ENCODE assay signal across 12 cellular contexts in genomic region chr5:42858709-42859108, GRCh38. TPM values are rescaled to one million over a fixed set of nuclear protein-coding genes. Genes with fewer than 3 reads are reported as not detected.
DNase-seq lines count a peak whose midpoint lies in the region; ATAC-seq, FAIRE-seq and TF ChIP-seq lines count a peak whose summit lies in the region.
"Had no signal": no experiment of that assay in that cellular context is flagged by ENCODE, and none has a peak within 500 bp of the region (broad histone marks: within the 10 kb centered on the region; RNA-seq: fewer than 3 reads in every experiment).

No MANE protein-coding gene starts in this region.

- DNase-seq in DMS53 treated with DMSO at 0.1 percent for 48 hours (lab: John Stamatoyannopoulos, UW; ENCODE audit: unreplicated experiment) (peak; percentile 33), astrocyte of the hippocampus (ENCODE audit: low read depth, low spot score) (peak; percentile 20), hepatocyte (ENCODE audit: low spot score) (no peak), psoas muscle (no peak), SHP77 treated with DMSO at 0.1 percent for 48 hours (lab: John Stamatoyannopoulos, UW) (no peak), HTR-8/SVneo (ENCODE audit: insufficient read length, low spot score) (no peak)
- DNase-seq in activated T-cell treated with anti-CD3 and anti-CD28 coated beads, Interleukin-2, amount 50 U/mL, for 1 hour = no peak
- DNase-seq: activated CD4-positive, alpha-beta T cell treated with anti-CD3 and anti-CD28 coated beads, Interleukin-2, amount 50 U/mL, for 48 hours; BE2C; SK-N-SH; spleen had no signal

- H3K4me2 ChIP-seq in hepatocyte = peak overlapping the region; percentile 45
- H3K4me2 ChIP-seq: SK-N-SH had no signal

- no peaks in the 10 kb centered on the region for H4K20me1 ChIP-seq in hepatocyte (ENCODE audit: insufficient read depth, poor library complexity, severe bottlenecking)

- ATAC-seq in psoas muscle (peak in 3 of 4 donors; percentile 54 to 90 (median 81)), GM21786 (IDR thresholded peaks at IDR 0.05; ENCODE audit: unreplicated experiment) (no peak)

- H3K36me3 ChIP-seq in hepatocyte (replicated peaks; ENCODE audit: insufficient read depth, low read depth) (no peaks in the 10 kb centered on the region), psoas muscle (ENCODE audit: insufficient read depth in 1 of 2, low read depth in 1 of 2) (no peaks in the 10 kb centered on the region)
- H3K36me3 ChIP-seq: BE2C, spleen had no signal

- H3K4me3 ChIP-seq in hepatocyte (no peak overlapping the region), psoas muscle (no peak overlapping the region)
- H3K4me3 ChIP-seq: spleen had no signal

- H3K9me3 ChIP-seq in hepatocyte (ENCODE audit: low read depth) (no peaks in the 10 kb centered on the region), psoas muscle (no peaks in the 10 kb centered on the region)
- H3K9me3 ChIP-seq: BE2C, SK-N-SH, spleen had no signal

- H3K27ac ChIP-seq in hepatocyte (peak overlapping the region; percentile 85), psoas muscle (peak overlapping the region; percentile 43)
- H3K27ac ChIP-seq: spleen had no signal

- peak overlapping the region; percentile 2 for H2AFZ ChIP-seq in hepatocyte

- H3K9me2 ChIP-seq in hepatocyte (replicated peaks; ENCODE audit: insufficient read depth) = no peaks in the 10 kb centered on the region
- H3K9me2 ChIP-seq: SK-N-SH had no signal

- H3K79me2 ChIP-seq in hepatocyte = no peaks in the 10 kb centered on the region

- H3K27me3 ChIP-seq in hepatocyte (no peaks in the 10 kb centered on the region), psoas muscle (ENCODE audit: insufficient read depth in 3 of 3, low read length in 2 of 3) (no peaks in the 10 kb centered on the region)
- H3K27me3 ChIP-seq: BE2C had no signal

- no peak for TF ChIP-seq CTCF in hepatocyte (IDR thresholded peaks at IDR 0.05; ENCODE audit: poor library complexity)
- TF ChIP-seq CTCF in psoas muscle (IDR thresholded peaks at IDR 0.05) = no peak

- intact Hi-C loops in psoas muscle (cut with DNase I) = no loop called here

- no peak for FAIRE-seq in HTR-8/SVneo (lab: Jason Lieb, UNC)

- 41% methylated on average over 7 of the region's 7 CpGs for WGBS in hepatocyte (ENCODE audit: low lambda C conversion rate, missing lambda C conversion rate)
- 7 to 13% (median 9%) methylated on average over 7 of the region's 7 CpGs for WGBS in psoas muscle, 3 donors

- H3K4me1 ChIP-seq in hepatocyte (ENCODE audit: insufficient read depth) (peaks cover 36% of the 10 kb centered on the region), psoas muscle (peaks cover 7% of the 10 kb centered on the region)
- H3K4me1 ChIP-seq: BE2C, spleen had no signal

RNA-seq across cellular contexts. Expression of gene SELENOP, which starts 47.0 kb away (rescaled TPM):
- 5,946 and 6,524 TPM in 2 replicates for total RNA-seq in hepatocyte
- polyA plus RNA-seq in hepatocyte = 2,543 and 3,137 TPM in 2 replicates
- 100 to 1,000 TPM in 2 of 4 donors, 10 to 100 TPM in 2; 88.4 to 155 (median 99.5) TPM for total RNA-seq in psoas muscle
- polyA plus RNA-seq in psoas muscle = 100 to 1,000 TPM in 1 of 3 donors, 10 to 100 TPM in 2; 34.3 to 152 (median 70.8) TPM

Comparison
In these comparisons a context has a peak if more than half of its experiments do, and no peak if none do; other contexts are left out.
1. DNase-seq: peak in DMS53 treated with DMSO at 0.1 percent for 48 hours (single experiment) and astrocyte of the hippocampus (single experiment); none in hepatocyte (single experiment), psoas muscle (0 of 2), SHP77 treated with DMSO at 0.1 percent for 48 hours (single experiment), activated T-cell treated with anti-CD3 and anti-CD28 coated beads, Interleukin-2, amount 50 U/mL, for 1 hour (single experiment) and HTR-8/SVneo (single experiment).
2. RNA of gene SELENOP, which starts 47.0 kb away (total RNA-seq): 5,946 to 6,524 TPM in hepatocyte; 88.4 to 155 TPM in psoas muscle; every median in the first group is over 10 times any median in the second.